Comparison of ENCODE assay signal across 17 cellular contexts in the genomic region with DNA sequence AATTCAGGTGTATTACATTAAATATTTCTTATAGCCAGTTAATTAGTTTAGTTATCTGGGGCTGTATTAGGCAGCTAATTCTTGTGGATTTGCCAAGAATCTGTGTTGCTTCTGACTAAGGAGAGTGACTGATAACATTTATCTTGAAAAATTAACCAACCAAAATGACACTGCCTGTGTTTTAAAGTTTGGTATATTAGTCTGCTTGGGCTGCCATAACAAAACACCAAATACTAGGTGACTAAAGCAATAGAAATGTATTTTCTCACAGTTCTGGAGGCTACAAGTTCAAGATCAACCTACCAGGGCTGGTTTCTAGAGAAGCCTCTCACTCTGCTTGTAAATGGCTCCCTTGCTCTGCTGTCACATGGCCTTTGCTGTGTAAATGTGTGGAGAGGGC.
A peak's percentile ranks its signal among the peaks of the same experiment; 100 is the strongest.
DNase-seq lines count a peak whose midpoint lies in the region; ATAC-seq lines count a peak whose summit lies in the region.
"Had no signal": no experiment of that assay in that cellular context is flagged by ENCODE, and none has a peak within 500 bp of the region (broad histone marks: within the 10 kb centered on the region; RNA-seq: fewer than 3 reads in every experiment).

No MANE protein-coding gene starts in this region.

- no peak for ATAC-seq in GM18861 (IDR thresholded peaks at IDR 0.05; ENCODE audit: unreplicated experiment)
- no peak for ATAC-seq in GM19351 (IDR thresholded peaks at IDR 0.05; ENCODE audit: unreplicated experiment)
- no peak for ATAC-seq in GM21360 (IDR thresholded peaks at IDR 0.05; ENCODE audit: unreplicated experiment)

- peak; percentile 34 for DNase-seq in EH (ENCODE audit: low read depth)
- peak; percentile 18 for DNase-seq in HCEC 1CT
- DNase-seq in amniotic epithelial cell (ENCODE audit: low read depth) = peak; percentile 69
- DNase-seq in glomerular visceral epithelial cell (ENCODE audit: extremely low spot score) = peak; percentile 3
- DNase-seq in dedifferentiated amniotic fluid mesenchymal stem cell (ENCODE audit: extremely low spot score) = no peak
- DNase-seq: H9, Karpas-422, NCI-H1417, NCI-H1694 treated with DMSO at 0.1 percent for 48 hours, NCI-H2081 treated with DMSO at 0.1 percent for 48 hours, NCI-H2171 treated with DMSO at 0.1 percent for 48 hours, NCI-H446, NCI-H526, Right ventricle myocardium superior had no signal
